12 cellular contexts compared by ENCODE assay signal in the genomic region with DNA sequence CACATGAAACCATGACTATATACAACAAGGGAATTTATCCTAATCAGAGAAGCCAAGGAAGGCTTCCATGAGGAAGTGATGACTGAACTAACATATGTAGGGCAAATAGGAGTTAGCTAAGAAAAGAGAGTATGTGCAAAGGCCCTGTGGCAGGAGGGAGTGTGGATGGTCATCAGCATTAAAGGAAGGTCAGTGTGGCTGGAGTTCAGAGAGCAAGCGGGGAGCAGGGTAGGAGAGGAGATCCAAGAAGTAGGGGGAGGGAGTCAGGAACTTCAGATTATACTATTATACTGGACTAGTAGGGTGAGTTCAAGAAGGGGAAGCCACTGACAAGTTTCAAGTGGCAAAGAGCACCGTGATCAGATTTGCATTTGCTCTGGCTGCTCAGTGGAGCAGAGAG. TPM values are rescaled to one million over a fixed set of nuclear protein-coding genes. Genes with fewer than 3 reads are reported as not detected.
DNase-seq lines count a peak whose midpoint lies in the region; ATAC-seq and TF ChIP-seq lines count a peak whose summit lies in the region.
"Had no signal": no experiment of that assay in that cellular context is flagged by ENCODE, and none has a peak within 500 bp of the region (broad histone marks: within the 10 kb centered on the region; RNA-seq: fewer than 3 reads in every experiment).

No MANE protein-coding gene starts in this region.

- H3K27me3 ChIP-seq in SK-N-SH (ENCODE audit: insufficient read depth) = no peaks in the 10 kb centered on the region
- H3K27me3 ChIP-seq in psoas muscle (ENCODE audit: insufficient read depth in 3 of 3, low read length in 2 of 3) = no peaks in the 10 kb centered on the region

- TF ChIP-seq EP300 in SK-N-SH (IDR thresholded peaks at IDR 0.05; ENCODE audit: borderline replicate concordance in 1 of 2, low read depth in 1 of 2, low read length in 1 of 2) = no peak

- TF ChIP-seq RAD21 in SK-N-SH (IDR thresholded peaks at IDR 0.05; ENCODE audit: low read length) = no peak

- no peak overlapping the region for H2AFZ ChIP-seq in SK-N-SH (ENCODE audit: low read depth)

- no peak for DNase-seq in SK-N-SH
- no peak for DNase-seq in HFFc6
- DNase-seq in central memory CD8-positive, alpha-beta T cell (ENCODE audit: low spot score in 2 of 2) = no peak
- no peak for DNase-seq in psoas muscle
- no peak for DNase-seq in islet precursor cell
- DNase-seq in HuH-7.5 (ENCODE audit: low spot score) = no peak
- DNase-seq in progenitor cell of endocrine pancreas (ENCODE audit: low spot score, unreplicated experiment) = no peak
- DNase-seq: activated CD4-positive, alpha-beta T cell treated with anti-CD3 and anti-CD28 coated beads for 48 hours; activated naive CD4-positive, alpha-beta T cell treated with anti-CD3 and anti-CD28 coated beads, Interleukin-2, amount 50 U/mL, for 16 hours; Calu3 had no signal

- H3F3A ChIP-seq in SK-N-SH (replicated peaks; ENCODE audit: insufficient read depth) = peaks cover 7% of the 10 kb centered on the region

- H3K36me3 ChIP-seq in SK-N-SH (replicated peaks in 1 of 2; ENCODE audit: control insufficient read depth in 1 of 2, insufficient read depth in 2 of 2, low read length in 1 of 2) = peaks cover 6 to 27% of the 10 kb centered on the region in 2 experiments
- H3K36me3 ChIP-seq in psoas muscle (ENCODE audit: insufficient read depth in 1 of 2, low read depth in 1 of 2) = peaks cover 0 to 4% of the 10 kb centered on the region in 2 donors

- H3K4me3 Mint-ChIP-seq in HFFc6 = no peak overlapping the region
- no peak overlapping the region for H3K4me3 Mint-ChIP-seq in central memory CD8-positive, alpha-beta T cell
- no peak overlapping the region for H3K4me3 Mint-ChIP-seq in progenitor cell of endocrine pancreas (ENCODE audit: low read depth)

- no peak overlapping the region for H3K9ac ChIP-seq in SK-N-SH

- H3K4me1 Mint-ChIP-seq in HFFc6 (ENCODE audit: low read depth) (peaks cover 81% of the 10 kb centered on the region), progenitor cell of endocrine pancreas (ENCODE audit: low read depth) (peaks cover 17% of the 10 kb centered on the region)
- peaks cover 73% of the 10 kb centered on the region for H3K4me1 Mint-ChIP-seq in central memory CD8-positive, alpha-beta T cell

- TF ChIP-seq CTCF in SK-N-SH (IDR thresholded peaks at IDR 0.05) (no peak), HFFc6 (IDR thresholded peaks at IDR 0.05) (no peak), psoas muscle (IDR thresholded peaks at IDR 0.05) (no peak), progenitor cell of endocrine pancreas (IDR thresholded peaks at IDR 0.05; ENCODE audit: unreplicated experiment) (no peak)

- H3K36me3 Mint-ChIP-seq in HFFc6 (ENCODE audit: low read depth) (peaks cover 30% of the 10 kb centered on the region), progenitor cell of endocrine pancreas (ENCODE audit: insufficient read depth) (peaks cover 16% of the 10 kb centered on the region)
- peaks cover 37% of the 10 kb centered on the region for H3K36me3 Mint-ChIP-seq in central memory CD8-positive, alpha-beta T cell (ENCODE audit: insufficient read depth)

- H3K27ac Mint-ChIP-seq in HFFc6 = peak overlapping the region; percentile 47
- peak overlapping the region; percentile 26 for H3K27ac Mint-ChIP-seq in central memory CD8-positive, alpha-beta T cell (ENCODE audit: low read depth)
- H3K27ac Mint-ChIP-seq in progenitor cell of endocrine pancreas = no peak overlapping the region

- H3K4me2 ChIP-seq in SK-N-SH = no peak overlapping the region

- peaks cover 100% of the 10 kb centered on the region for H4K20me1 ChIP-seq in SK-N-SH (ENCODE audit: insufficient read depth)

- peaks cover 1% of the 10 kb centered on the region for H3K27me3 Mint-ChIP-seq in HFFc6 (ENCODE audit: insufficient read depth)
- H3K27me3 Mint-ChIP-seq in central memory CD8-positive, alpha-beta T cell = no peaks in the 10 kb centered on the region
- no peaks in the 10 kb centered on the region for H3K27me3 Mint-ChIP-seq in progenitor cell of endocrine pancreas

- 86% methylated on average over 2 of the region's 2 CpGs for WGBS in SK-N-SH (ENCODE audit: low lambda C conversion rate)
- WGBS in psoas muscle, 3 donors = 87 to 97% (median 94%) methylated on average over 2 of the region's 2 CpGs

- H3K9me3 Mint-ChIP-seq in HFFc6 = no peaks in the 10 kb centered on the region
- no peaks in the 10 kb centered on the region for H3K9me3 Mint-ChIP-seq in central memory CD8-positive, alpha-beta T cell
- no peaks in the 10 kb centered on the region for H3K9me3 Mint-ChIP-seq in progenitor cell of endocrine pancreas (ENCODE audit: low read depth)

- no peak overlapping the region for H3K4me3 ChIP-seq in SK-N-SH (ENCODE audit: low read depth in 2 of 2, low read length in 1 of 2)
- no peak overlapping the region for H3K4me3 ChIP-seq in psoas muscle

- peaks cover 31 to 33% of the 10 kb centered on the region in 2 experiments for H3K4me1 ChIP-seq in SK-N-SH (ENCODE audit: control insufficient read depth in 1 of 2, insufficient read depth in 2 of 2, low read depth in 1 of 2, low read length in 1 of 2)
- peaks cover 87% of the 10 kb centered on the region for H3K4me1 ChIP-seq in psoas muscle

- POLR2A ChIA-PET in SK-N-SH (lab: Yijun Ruan, JAX) = no interaction called here

- intact Hi-C loops in psoas muscle (cut with DNase I) = loop anchor here in 1 of 2 donors (10.0 kb wide), 1 partner anchor 1860 kb away; no protein-coding TSS in a partner anchor

- H3K9me3 ChIP-seq in SK-N-SH = no peaks in the 10 kb centered on the region
- H3K9me3 ChIP-seq in psoas muscle = no peaks in the 10 kb centered on the region

- no peak overlapping the region for H3K27ac ChIP-seq in SK-N-SH (ENCODE audit: low read depth in 2 of 2, low read length in 1 of 2)
- H3K27ac ChIP-seq in psoas muscle = peak overlapping the region; percentile 94
- H3K27ac ChIP-seq: 22Rv1 had no signal

- CTCF ChIA-PET in SK-N-SH (lab: Yijun Ruan, JAX) = interaction anchor here (0.9 to 3.8 kb wide), 3 partner anchors 13 to 23 kb away, joined by 3 to 15 read pairs (median 3); no protein-coding TSS in a partner anchor

- no peak for ATAC-seq in SK-N-SH treated with all-trans-retinoic acid at 6 μM for 48 hours
- ATAC-seq in central memory CD8-positive, alpha-beta T cell (replicated peaks; ENCODE audit: extremely low read depth, poor library complexity, severe bottlenecking) = no peak
- no peak for ATAC-seq in psoas muscle

- no peaks in the 10 kb centered on the region for H3K9me2 ChIP-seq in SK-N-SH

- H3K79me2 ChIP-seq in SK-N-SH (ENCODE audit: insufficient read depth) = peaks cover 100% of the 10 kb centered on the region

TF ChIP-seq in SK-N-SH treated with all-trans-retinoic acid at 6 μM for 48 hours, 23 proteins besides CTCF, POLR2A, EP300 and RAD21:
- TF ChIP-seq ZFP3 (CRISPR knock-in tag; IDR thresholded peaks at IDR 0.05) (peak; percentile 72; the same call in 1 of the 2 replicates), ZC3H10 (CRISPR knock-in tag; IDR thresholded peaks at IDR 0.05) (no peak), TOX (CRISPR knock-in tag; IDR thresholded peaks at IDR 0.05; ENCODE audit: borderline replicate concordance) (no peak)

TF ChIP-seq in SK-N-SH, 30 proteins besides CTCF, POLR2A, EP300 and RAD21:
- TF ChIP-seq TEAD4 (IDR thresholded peaks at IDR 0.05; ENCODE audit: borderline replicate concordance, insufficient read depth) (no peak), NFIC (IDR thresholded peaks at IDR 0.05; ENCODE audit: borderline replicate concordance) (no peak), RXRA (IDR thresholded peaks at IDR 0.05; ENCODE audit: borderline replicate concordance, low read depth) (no peak), GATA2 (CRISPR knock-in tag; IDR thresholded peaks at IDR 0.05) (no peak)

RNA-seq across cellular contexts. Expression of gene MAP7D1, which starts 8.4 kb away (rescaled TPM):
- polyA plus RNA-seq in SK-N-SH (2012; rRNA removed) = 40.6 and 69.9 TPM in 2 replicates
- 78.2 and 85.1 TPM in 2 replicates for polyA plus RNA-seq in SK-N-SH (2012; cell fraction: cytosol; rRNA removed)
- 137 and 148 TPM in 2 replicates for polyA plus RNA-seq in SK-N-SH (2012; cell fraction: nucleus; rRNA removed)
- 100 to 1,000 TPM; 202 to 234 (median 210) TPM for total RNA-seq in HFFc6 (2021; fragmentation: NEBNext Ultra II Directional; extraction: Animal tissue kit (Norgen Biotek cat#: 25700))
- 100 to 1,000 TPM; 209 to 230 (median 215) TPM for total RNA-seq in psoas muscle
- 100 to 1,000 TPM; 117 to 342 (median 165) TPM for polyA plus RNA-seq in psoas muscle
- total RNA-seq in progenitor cell of endocrine pancreas = 98.0 and 109 TPM in 2 replicates

RNA-seq across cellular contexts. Expression of gene TRAPPC3, which starts 15.1 kb away (rescaled TPM):
- 149 and 169 TPM in 2 replicates for polyA plus RNA-seq in SK-N-SH (2012; rRNA removed)
- polyA plus RNA-seq in SK-N-SH (2012; cell fraction: cytosol; rRNA removed) = 172 and 173 TPM in 2 replicates
- 83.1 and 92.3 TPM in 2 replicates for polyA plus RNA-seq in SK-N-SH (2012; cell fraction: nucleus; rRNA removed)
- 10 to 100 TPM; 76.6 to 93.4 (median 78.6) TPM for total RNA-seq in HFFc6 (2021; fragmentation: NEBNext Ultra II Directional; extraction: Animal tissue kit (Norgen Biotek cat#: 25700))
- total RNA-seq in psoas muscle = 10 to 100 TPM; 34.8 to 44.4 (median 38.7) TPM
- polyA plus RNA-seq in psoas muscle = 10 to 100 TPM; 43.8 to 91.8 (median 73.0) TPM
- total RNA-seq in progenitor cell of endocrine pancreas = 61.0 and 63.6 TPM in 2 replicates

RNA-seq across cellular contexts. Expression of gene COL8A2, which starts 39.4 kb away (rescaled TPM):
- polyA plus RNA-seq in SK-N-SH (2012; rRNA removed) (2.6 and 3.1 TPM in 2 replicates), psoas muscle (under 1 TPM; 0.06 to 0.12 (median 0.10) TPM)
- 1.6 and 2.6 TPM in 2 replicates for polyA plus RNA-seq in SK-N-SH (2012; cell fraction: cytosol; rRNA removed)
- 2.3 and 2.6 TPM in 2 replicates for polyA plus RNA-seq in SK-N-SH (2012; cell fraction: nucleus; rRNA removed)
- total RNA-seq in HFFc6 (2021; fragmentation: NEBNext Ultra II Directional; extraction: Animal tissue kit (Norgen Biotek cat#: 25700)) = 1 to 10 TPM; 1.9 to 6.4 (median 2.4) TPM
- total RNA-seq in psoas muscle (under 1 TPM; 0.15 to 0.41 (median 0.30) TPM), progenitor cell of endocrine pancreas (0.10 and 0.18 TPM in 2 replicates)
- total RNA-seq: Calu3 had no signal

RNA-seq across cellular contexts. Expression of gene THRAP3, which starts 59.8 kb away (rescaled TPM):
- polyA plus RNA-seq in SK-N-SH (2012; rRNA removed) (33.7 and 46.1 TPM in 2 replicates), psoas muscle (10 to 100 TPM; 45.8 to 92.9 (median 80.3) TPM)
- polyA plus RNA-seq in SK-N-SH (2012; cell fraction: cytosol; rRNA removed) = 34.8 and 38.8 TPM in 2 replicates
- polyA plus RNA-seq in SK-N-SH (2012; cell fraction: nucleus; rRNA removed) = 18.0 and 38.3 TPM in 2 replicates
- total RNA-seq in HFFc6 (2021; fragmentation: NEBNext Ultra II Directional; extraction: Animal tissue kit (Norgen Biotek cat#: 25700)) = 100 to 1,000 TPM; 116 to 126 (median 121) TPM
- total RNA-seq in psoas muscle (100 to 1,000 TPM in 3 of 4 donors, 10 to 100 TPM in 1; 96.6 to 159 (median 124) TPM), progenitor cell of endocrine pancreas (142 and 145 TPM in 2 replicates)
